9 cellular contexts compared by ENCODE assay signal in genomic region chr4:76752911-76753494, GRCh38.
A peak's percentile ranks its signal among the peaks of the same experiment; 100 is the strongest.
DNase-seq lines count a peak whose midpoint lies in the region; ATAC-seq and TF ChIP-seq lines count a peak whose summit lies in the region.
"Had no signal": no experiment of that assay in that cellular context is flagged by ENCODE, and none has a peak within 500 bp of the region (broad histone marks: within the 10 kb centered on the region; RNA-seq: fewer than 3 reads in every experiment).

No MANE protein-coding gene starts in this region.

- H3K4me3 Mint-ChIP-seq in stimulated activated naive CD8-positive, alpha-beta T cell treated with anti-CD3 and anti-CD28 coated beads, Interleukin-15, amount 100 ng/mL, for 72 hours: no peak overlapping the region

- CTCF ChIA-PET in SK-N-SH (lab: Yijun Ruan, JAX): interaction anchor here (1.0 to 1.5 kb wide), 4 partner anchors 233 to 450 kb away, joined by 3 to 8 read pairs (median 4); no protein-coding TSS in a partner anchor

- H3K79me2 ChIP-seq in SK-N-SH (ENCODE audit: insufficient read depth): peaks cover 59% of the 10 kb centered on the region

- peak overlapping the region; percentile 92 to 100 for H3K27ac ChIP-seq in SK-N-SH (ENCODE audit: low read depth in 2 of 2, low read length in 1 of 2)
- H3K27ac ChIP-seq: psoas muscle had no signal

- H4K20me1 ChIP-seq in SK-N-SH (ENCODE audit: insufficient read depth): no peaks in the 10 kb centered on the region

- ATAC-seq in stimulated activated naive CD8-positive, alpha-beta T cell treated with anti-CD3 and anti-CD28 coated beads, Interleukin-15, amount 100 ng/mL, for 72 hours: peak; percentile 58
- ATAC-seq in HG03354 (IDR thresholded peaks at IDR 0.05; ENCODE audit: poor library complexity, severe bottlenecking, unreplicated experiment) (no peak), HG03432 (IDR thresholded peaks at IDR 0.05; ENCODE audit: unreplicated experiment) (no peak)

- H3K27me3 Mint-ChIP-seq in stimulated activated naive CD8-positive, alpha-beta T cell treated with anti-CD3 and anti-CD28 coated beads, Interleukin-15, amount 100 ng/mL, for 72 hours: peaks cover 50% of the 10 kb centered on the region

- H2AFZ ChIP-seq in SK-N-SH (ENCODE audit: low read depth): 0 out of 2 replicates have a peak overlapping the region, but pooled peaks have one; percentile 2

- H3K9me3 ChIP-seq in SK-N-SH: no peaks in the 10 kb centered on the region
- H3K9me3 ChIP-seq: psoas muscle had no signal

- peaks cover 21% of the 10 kb centered on the region for H3K4me1 Mint-ChIP-seq in stimulated activated naive CD8-positive, alpha-beta T cell treated with anti-CD3 and anti-CD28 coated beads, Interleukin-15, amount 100 ng/mL, for 72 hours

- peaks cover 18 to 24% of the 10 kb centered on the region in 2 experiments for H3K4me1 ChIP-seq in SK-N-SH (ENCODE audit: control insufficient read depth in 1 of 2, insufficient read depth in 2 of 2, low read depth in 1 of 2, low read length in 1 of 2)
- H3K4me1 ChIP-seq: psoas muscle had no signal

- H3F3A ChIP-seq in SK-N-SH (replicated peaks; ENCODE audit: insufficient read depth): peaks cover 39% of the 10 kb centered on the region

- no peaks in the 10 kb centered on the region for H3K9me2 ChIP-seq in SK-N-SH

- peak overlapping the region in 1 of 2 donors; percentile 36 for H3K27ac Mint-ChIP-seq in stimulated activated naive CD8-positive, alpha-beta T cell treated with anti-CD3 and anti-CD28 coated beads, Interleukin-15, amount 100 ng/mL, for 72 hours

- H3K9me3 Mint-ChIP-seq in stimulated activated naive CD8-positive, alpha-beta T cell treated with anti-CD3 and anti-CD28 coated beads, Interleukin-15, amount 100 ng/mL, for 72 hours: peaks cover 7 to 8% of the 10 kb centered on the region in 2 donors

- 12% methylated on average over 2 of the region's 2 CpGs for WGBS in SK-N-SH (ENCODE audit: low lambda C conversion rate)

- no peak for TF ChIP-seq RAD21 in SK-N-SH (IDR thresholded peaks at IDR 0.05; ENCODE audit: low read length)

- TF ChIP-seq CTCF in SK-N-SH (IDR thresholded peaks at IDR 0.05): peak; percentile 17

- TF ChIP-seq EP300 in SK-N-SH (IDR thresholded peaks at IDR 0.05; ENCODE audit: borderline replicate concordance in 1 of 2, low read depth in 1 of 2, low read length in 1 of 2): peak; percentile 38 to 87; a peak in 2 of 4 replicates

- DNase-seq in DMS53 (lab: John Stamatoyannopoulos, UW) (peak; percentile 3), DMS53 treated with DMSO at 0.1 percent for 48 hours (lab: John Stamatoyannopoulos, UW; ENCODE audit: unreplicated experiment) (no peak), SK-N-SH (peak; percentile 60), foreskin melanocyte (peak; percentile 85), NCI-H128 (lab: John Stamatoyannopoulos, UW; ENCODE audit: unreplicated experiment) (no peak)
- no peak for DNase-seq in stimulated activated naive CD8-positive, alpha-beta T cell treated with anti-CD3 and anti-CD28 coated beads, Interleukin-15, amount 100 ng/mL, for 72 hours
- DNase-seq: psoas muscle had no signal

- H3K27me3 ChIP-seq in SK-N-SH (ENCODE audit: insufficient read depth): no peaks in the 10 kb centered on the region

- H3K36me3 ChIP-seq in SK-N-SH (replicated peaks in 1 of 2; ENCODE audit: control insufficient read depth in 1 of 2, insufficient read depth in 2 of 2, low read length in 1 of 2): peaks cover 43 to 50% of the 10 kb centered on the region in 2 experiments

- peak overlapping the region; percentile 78 for H3K4me2 ChIP-seq in SK-N-SH

- peak overlapping the region; percentile 88 for H3K9ac ChIP-seq in SK-N-SH

- H3K4me3 ChIP-seq in SK-N-SH (ENCODE audit: low read depth in 2 of 2, low read length in 1 of 2): peak overlapping the region in 1 of 2 experiments; percentile 40; a peak in 1 of 4 replicates
- H3K4me3 ChIP-seq: psoas muscle had no signal

- POLR2A ChIA-PET in SK-N-SH (lab: Yijun Ruan, JAX): interaction anchor here (0.9 kb wide), 1 partner anchor 54 kb away, joined by 3 read pairs; no protein-coding TSS in a partner anchor

TF ChIP-seq in SK-N-SH, 30 proteins besides CTCF, POLR2A, EP300 and RAD21 (continues in another document):
- 0 out of 2 replicates have a peak, but pooled peaks have one; percentile 11 for TF ChIP-seq YY1 (IDR thresholded peaks at IDR 0.05; ENCODE audit: low read depth)
- no peak for TF ChIP-seq FOXJ3 (CRISPR knock-in tag; IDR thresholded peaks at IDR 0.05)
- TF ChIP-seq USF1 (IDR thresholded peaks at IDR 0.05; ENCODE audit: borderline replicate concordance, low read depth): no peak; the same call in 1 of the 2 replicates
- peak; percentile 92 for TF ChIP-seq NFIC (IDR thresholded peaks at IDR 0.05; ENCODE audit: borderline replicate concordance)
- peak; percentile 97 for TF ChIP-seq TCF12 (IDR thresholded peaks at IDR 0.05)
- TF ChIP-seq POLR2AphosphoS5 (IDR thresholded peaks at IDR 0.05; ENCODE audit: low read depth, low read length): peak; percentile 88
- no peak for TF ChIP-seq SMC3 (IDR thresholded peaks at IDR 0.05; ENCODE audit: low read depth, low read length)
- TF ChIP-seq EZH2phosphoT487 (IDR thresholded peaks at IDR 0.05; ENCODE audit: borderline replicate concordance, low read depth): no peak
- peak; percentile 54; the same call in 1 of the 2 replicates for TF ChIP-seq ELF1 (IDR thresholded peaks at IDR 0.05)
- TF ChIP-seq GABPA (IDR thresholded peaks at IDR 0.05; ENCODE audit: low read depth): no peak
- peak; percentile 94 for TF ChIP-seq FOSL2 (IDR thresholded peaks at IDR 0.05; ENCODE audit: borderline replicate concordance, low read depth)
- TF ChIP-seq REST (IDR thresholded peaks at IDR 0.05; ENCODE audit: low read depth, low read length): no peak
- TF ChIP-seq JUND (IDR thresholded peaks at IDR 0.05): peak; percentile 92
- TF ChIP-seq NRF1 (IDR thresholded peaks at IDR 0.05; ENCODE audit: low read depth, low read length): no peak
- peak; percentile 67; the same call in 1 of the 2 replicates for TF ChIP-seq SIN3A (IDR thresholded peaks at IDR 0.05; ENCODE audit: borderline replicate concordance, low read depth, low read length)
- TF ChIP-seq RFX5 (IDR thresholded peaks at IDR 0.05; ENCODE audit: low read length): no peak
- TF ChIP-seq MAX (IDR thresholded peaks at IDR 0.05; ENCODE audit: low read depth): peak; percentile 78
- TF ChIP-seq GATA2 (CRISPR knock-in tag; IDR thresholded peaks at IDR 0.05): no peak
- TF ChIP-seq TEAD4 (IDR thresholded peaks at IDR 0.05; ENCODE audit: borderline replicate concordance, insufficient read depth): peak; percentile 55
- TF ChIP-seq FOXM1 (IDR thresholded peaks at IDR 0.05; ENCODE audit: low read depth): peak; percentile 58
- no peak for TF ChIP-seq IRF3 (IDR thresholded peaks at IDR 0.05; ENCODE audit: low read depth, low read length)
- TF ChIP-seq CHD2 (IDR thresholded peaks at IDR 0.05; ENCODE audit: low read length, partially characterized antibody): peak; percentile 18

Comparison
In these comparisons a context has a peak if more than half of its experiments do, and no peak if none do; other contexts are left out.
1. DNase-seq: peak in DMS53 (single experiment), SK-N-SH (single experiment) and foreskin melanocyte (single experiment); none in DMS53 treated with DMSO at 0.1 percent for 48 hours (single experiment), stimulated activated naive CD8-positive, alpha-beta T cell treated with anti-CD3 and anti-CD28 coated beads, Interleukin-15, amount 100 ng/mL, for 72 hours (0 of 2) and NCI-H128 (single experiment).